ENCODE assay signal across 24 cellular contexts in the genomic region with DNA sequence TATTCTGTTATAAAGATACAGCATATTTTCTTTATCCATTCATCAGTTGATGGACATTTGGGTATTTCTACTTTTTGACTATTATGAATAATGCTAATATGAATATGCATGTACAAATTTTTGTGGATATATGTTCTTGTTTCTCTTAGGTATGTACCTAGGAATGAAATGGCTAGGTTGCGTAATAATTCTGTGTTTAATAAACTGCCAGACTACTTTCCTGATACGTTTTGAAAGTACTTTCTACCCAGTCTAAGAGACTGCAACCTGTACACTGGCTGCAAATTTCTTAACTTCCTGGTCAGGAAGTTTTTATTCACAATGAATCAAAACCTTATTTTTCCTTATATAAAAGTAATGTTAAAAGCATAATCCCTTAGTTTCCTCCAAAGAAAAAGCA.
A peak's percentile ranks its signal among the peaks of the same experiment; 100 is the strongest.
DNase-seq lines count a peak whose midpoint lies in the region; ATAC-seq, FAIRE-seq and TF ChIP-seq lines count a peak whose summit lies in the region.
"Had no signal": no experiment of that assay in that cellular context is flagged by ENCODE, and none has a peak within 500 bp of the region (broad histone marks: within the 10 kb centered on the region; RNA-seq: fewer than 3 reads in every experiment).

No MANE protein-coding gene starts in this region.

- no peak overlapping the region for H4K5ac ChIP-seq in H1 (ENCODE audit: insufficient read length, low read depth, low read length)

- H3K4me1 Mint-ChIP-seq in naive thymus-derived CD8-positive, alpha-beta T cell = no peaks in the 10 kb centered on the region
- H3K4me1 Mint-ChIP-seq: CD4-positive, CD25-positive, alpha-beta regulatory T cell; CD8-positive, alpha-beta memory T cell had no signal

- H3K79me1 ChIP-seq in H1 (ENCODE audit: low read depth, low read length) = no peaks in the 10 kb centered on the region

- H3K9ac ChIP-seq in H1 (replicated peaks in 1 of 4; ENCODE audit: extremely low read depth in 1 of 4, low read depth in 3 of 4, low read length in 3 of 4) = no peak overlapping the region

- no peak overlapping the region for H3K4me3 ChIP-seq in H1 (ENCODE audit: extremely low read depth in 1 of 4, insufficient read depth in 2 of 4, low read depth in 3 of 4, low read length in 4 of 4)
- no peak overlapping the region for H3K4me3 ChIP-seq in left lung
- H3K4me3 ChIP-seq: GM12878, GM23338 had no signal

- H2AK5ac ChIP-seq in H1 (ENCODE audit: low read depth, low read length) = no peak overlapping the region

- no peak overlapping the region for H4K8ac ChIP-seq in H1 (ENCODE audit: extremely low read depth, insufficient read depth, low read length)

- no peak overlapping the region for H2BK20ac ChIP-seq in H1 (ENCODE audit: low read length)

- no peak overlapping the region for H3K23ac ChIP-seq in H1 (ENCODE audit: insufficient read length)

- ATAC-seq in left lung (peak; percentile 41), HG02610 (IDR thresholded peaks at IDR 0.05; ENCODE audit: unreplicated experiment) (no peak), HG02840 (IDR thresholded peaks at IDR 0.05; ENCODE audit: low FRiP score, unreplicated experiment) (no peak), GM21381 (IDR thresholded peaks at IDR 0.05; ENCODE audit: unreplicated experiment) (no peak)
- no peak for ATAC-seq in naive thymus-derived CD8-positive, alpha-beta T cell
- ATAC-seq: GM12878, GM23338, HCT116 had no signal

- H3K36me3 ChIP-seq in H1 (ENCODE audit: control insufficient read depth in 2 of 4, insufficient read depth in 4 of 4, low read length in 3 of 4) (no peaks in the 10 kb centered on the region), left lung (no peaks in the 10 kb centered on the region)
- H3K36me3 ChIP-seq: BE2C had no signal

- no peak overlapping the region for H2BK12ac ChIP-seq in H1 (ENCODE audit: low read depth, low read length)

- H3K4me2 ChIP-seq in H1 (ENCODE audit: insufficient read depth in 1 of 2, low read depth in 2 of 2, low read length in 2 of 2) = no peak overlapping the region
- H3K4me2 ChIP-seq: GM23338 had no signal

- H3K27ac Mint-ChIP-seq in naive thymus-derived CD8-positive, alpha-beta T cell = no peak overlapping the region
- H3K27ac Mint-ChIP-seq: CD4-positive, CD25-positive, alpha-beta regulatory T cell; CD8-positive, alpha-beta memory T cell; GM23338; HFFc6 had no signal

- no peak for TF ChIP-seq POLR2A in H1 (IDR thresholded peaks at IDR 0.05; ENCODE audit: control extremely low read depth in 1 of 2, low read depth in 2 of 2, low read length in 2 of 2)

- intact Hi-C loops in left lung (cut with DNase I) = no loop called here

- POLR2A ChIA-PET in H1 (lab: Charles Lee; ENCODE audit: partially characterized antibody) = no interaction called here
- POLR2A ChIA-PET in naive thymus-derived CD8-positive, alpha-beta T cell (lab: Charles Lee) = no interaction called here

- H3K23me2 ChIP-seq in H1 (ENCODE audit: low read depth, low read length) = no peaks in the 10 kb centered on the region

- TF ChIP-seq RAD21 in H1 (IDR thresholded peaks at IDR 0.05 in 1 of 2, conservative IDR thresholded peaks at IDR 0.05 in 1 of 2; ENCODE audit: low read depth in 2 of 2, low read length in 2 of 2) = no peak

- H3K18ac ChIP-seq in H1 (ENCODE audit: extremely low read depth, low read length) = no peak overlapping the region

- H3K27me3 Mint-ChIP-seq in naive thymus-derived CD8-positive, alpha-beta T cell = peaks cover 0 to 9% (median 3%) of the 10 kb centered on the region in 5 donors
- H3K27me3 Mint-ChIP-seq: CD4-positive, CD25-positive, alpha-beta regulatory T cell had no signal

- H3K9me3 ChIP-seq in H1 (ENCODE audit: insufficient read depth in 2 of 2, low read depth in 1 of 2, low read length in 1 of 2) (no peaks in the 10 kb centered on the region), left lung (no peaks in the 10 kb centered on the region)
- H3K9me3 ChIP-seq: BE2C had no signal

- H3K27me3 ChIP-seq in H1 (replicated peaks in 1 of 4; ENCODE audit: control insufficient read depth in 3 of 4, extremely low read depth in 1 of 4, insufficient read depth in 3 of 4, low read length in 3 of 4) = no peaks in the 10 kb centered on the region
- H3K27me3 ChIP-seq in left lung = no peaks in the 10 kb centered on the region
- H3K27me3 ChIP-seq: BE2C had no signal

- H3K4me1 ChIP-seq in H1 (replicated peaks in 1 of 4; ENCODE audit: control insufficient read depth in 3 of 4, insufficient read depth in 4 of 4, low read length in 3 of 4) (peaks cover 0 to 2% (median 0%) of the 10 kb centered on the region in 4 experiments; a peak in 1 of 7 replicates), left lung (no peaks in the 10 kb centered on the region)
- H3K4me1 ChIP-seq: BE2C had no signal

- H4K20me1 ChIP-seq in H1 (replicated peaks in 1 of 2; ENCODE audit: control insufficient read depth in 1 of 2, insufficient read depth in 2 of 2, low read length in 2 of 2) = no peaks in the 10 kb centered on the region

- H4K91ac ChIP-seq in H1 (replicated peaks; ENCODE audit: insufficient read length, low read length) = no peak overlapping the region

- no peak overlapping the region for H2AFZ ChIP-seq in H1 (ENCODE audit: low read length)
- H2AFZ ChIP-seq: GM23338 had no signal

- H2BK15ac ChIP-seq in H1 (ENCODE audit: low read length) = no peak overlapping the region

- H3K36me3 Mint-ChIP-seq in naive thymus-derived CD8-positive, alpha-beta T cell = peaks cover 0 to 6% (median 6%) of the 10 kb centered on the region in 3 donors
- H3K36me3 Mint-ChIP-seq: CD4-positive, CD25-positive, alpha-beta regulatory T cell; CD8-positive, alpha-beta memory T cell had no signal

- CTCF ChIA-PET in H1 (lab: Charles Lee; ENCODE audit: partially characterized antibody) = interaction anchor here (1.5 to 1.6 kb wide), 2 partner anchors 10 kb away, joined by 3 read pairs; no protein-coding TSS in a partner anchor

- no peak for DNase-seq in RCC 7860 (ENCODE audit: low spot score)
- DNase-seq in H1 (ENCODE audit: low read depth in 1 of 2, low spot score in 2 of 2) = no peak
- no peak for DNase-seq in left lung
- DNase-seq in naive thymus-derived CD8-positive, alpha-beta T cell = no peak
- DNase-seq: ACHN; BE2C; C1 segment of cervical spinal cord; CD4-positive, CD25-positive, alpha-beta regulatory T cell; CD8-positive, alpha-beta memory T cell; COR-L47; DMS 273 treated with DMSO at 0.1 percent for 48 hours; DMS53; DND-41; EL; H7; HFFc6; KG1 had no signal

- H3K4me3 Mint-ChIP-seq in naive thymus-derived CD8-positive, alpha-beta T cell = no peak overlapping the region
- H3K4me3 Mint-ChIP-seq: CD4-positive, CD25-positive, alpha-beta regulatory T cell; CD8-positive, alpha-beta memory T cell; GM23338; HFFc6 had no signal

- H3K4ac ChIP-seq in H1 (replicated peaks; ENCODE audit: insufficient read length, low read depth, low read length) = no peak overlapping the region

- no peak overlapping the region for H3K56ac ChIP-seq in H1 (replicated peaks; ENCODE audit: insufficient read length, low read depth, low read length)

- H3K27ac ChIP-seq in H1 (ENCODE audit: low read depth, low read length) = no peak overlapping the region
- no peak overlapping the region for H3K27ac ChIP-seq in left lung

- H3K9me3 Mint-ChIP-seq in naive thymus-derived CD8-positive, alpha-beta T cell = peaks cover 0 to 16% (median 6%) of the 10 kb centered on the region in 9 donors

- no peak overlapping the region for H3K14ac ChIP-seq in H1 (ENCODE audit: insufficient read length)

- no peak overlapping the region for H2BK120ac ChIP-seq in H1 (replicated peaks; ENCODE audit: low read depth, low read length)

- TF ChIP-seq EP300 in H1 (IDR thresholded peaks at IDR 0.05; ENCODE audit: borderline replicate concordance in 1 of 2, low read depth in 2 of 2, low read length in 2 of 2) = no peak

- peak; percentile 23 for FAIRE-seq in RCC 7860 (lab: Jason Lieb, UNC)
- FAIRE-seq in H1 (lab: Jason Lieb, UNC) = no peak
- FAIRE-seq: A204.1, GM12878 had no signal

- 96% methylated on average over 2 of the region's 2 CpGs; no CpG with 5 or more reads in 1 of the 2 experiments for WGBS in H1 (ENCODE audit: extremely low coverage in 1 of 2, insufficient coverage in 1 of 2, insufficient read length in 1 of 2, insufficient replicate concordance in 2 of 2, low coverage in 1 of 2, low lambda C conversion rate in 2 of 2, missing lambda C conversion rate in 1 of 2), 2 experiments

- TF ChIP-seq CTCF in H1 (IDR thresholded peaks at IDR 0.05; ENCODE audit: control extremely low read depth in 1 of 3, insufficient read depth in 1 of 3, low read depth in 1 of 3, low read length in 3 of 3) (no peak), left lung (IDR thresholded peaks at IDR 0.05) (no peak)

- H2BK5ac ChIP-seq in H1 (ENCODE audit: low read depth, low read length) = no peak overlapping the region

- no peaks in the 10 kb centered on the region for H3K79me2 ChIP-seq in H1 (ENCODE audit: control insufficient read depth in 1 of 2, insufficient read depth in 2 of 2, low read length in 2 of 2)

TF ChIP-seq in H1, 55 proteins besides CTCF, POLR2A, EP300 and RAD21:
- no peak for TF ChIP-seq CHD1 (IDR thresholded peaks at IDR 0.05; ENCODE audit: low read depth, low read length)
- TF ChIP-seq, protein P1, sequence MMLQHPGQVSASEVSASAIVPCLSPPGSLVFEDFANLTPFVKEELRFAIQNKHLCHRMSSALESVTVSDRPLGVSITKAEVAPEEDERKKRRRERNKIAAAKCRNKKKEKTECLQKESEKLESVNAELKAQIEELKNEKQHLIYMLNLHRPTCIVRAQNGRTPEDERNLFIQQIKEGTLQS (IDR thresholded peaks at IDR 0.05; ENCODE audit: insufficient read depth, low read depth, low read length) = no peak
- no peak for TF ChIP-seq SAP30 (IDR thresholded peaks at IDR 0.05; ENCODE audit: insufficient read depth, insufficient replicate concordance, low read length)
- TF ChIP-seq CEBPB (IDR thresholded peaks at IDR 0.05; ENCODE audit: low read depth, low read length) = peak; percentile 74; the same call in 1 of the 2 replicates
- no peak for TF ChIP-seq TBP (IDR thresholded peaks at IDR 0.05; ENCODE audit: low read depth, low read length)
- no peak for TF ChIP-seq BCL11A (IDR thresholded peaks at IDR 0.05; ENCODE audit: low read depth in 2 of 2, low read length in 2 of 2)
- no peak for TF ChIP-seq SUZ12 (IDR thresholded peaks at IDR 0.05; ENCODE audit: low read length)
